ENCODE assay signal across 8 cellular contexts in genomic region chrX:19017271-19017670, GRCh38. TPM values are rescaled to one million over a fixed set of nuclear protein-coding genes. Genes with fewer than 3 reads are reported as not detected.
DNase-seq lines count a peak whose midpoint lies in the region; ATAC-seq, FAIRE-seq and TF ChIP-seq lines count a peak whose summit lies in the region.

No MANE protein-coding gene starts in this region.

- H3K4me3 ChIP-seq in lower lobe of right lung (no peak overlapping the region), gastrocnemius medialis (no peak overlapping the region)

- intact Hi-C loops in lower lobe of right lung (cut with DNase I) (no loop called here), left ventricle myocardium superior (cut with micrococcal nuclease) (no loop called here), gastrocnemius medialis (cut with DNase I; ENCODE audit: low total_unique reads) (no loop called here)

- no peaks in the 10 kb centered on the region for H3K9me3 Mint-ChIP-seq in WTC11

- no peak for FAIRE-seq in HTR-8/SVneo (lab: Jason Lieb, UNC)

- no peak for TF ChIP-seq POLR2A in gastrocnemius medialis (IDR thresholded peaks at IDR 0.05)

- H3K27ac ChIP-seq in lower lobe of right lung (no peak overlapping the region), gastrocnemius medialis (no peak overlapping the region)

- ATAC-seq in WTC11 (peak; percentile 62; the same call in 1 of the 2 replicates), lower lobe of right lung (no peak), left ventricle myocardium superior (no peak), gastrocnemius medialis (no peak)

- H3K9me3 ChIP-seq in lower lobe of right lung (no peaks in the 10 kb centered on the region), gastrocnemius medialis (no peaks in the 10 kb centered on the region)

- no peaks in the 10 kb centered on the region for H3K27me3 Mint-ChIP-seq in WTC11 (ENCODE audit: low read depth)

- H3K4me1 ChIP-seq in lower lobe of right lung: no peaks in the 10 kb centered on the region
- no peaks in the 10 kb centered on the region for H3K4me1 ChIP-seq in gastrocnemius medialis

- no peaks in the 10 kb centered on the region for H3K27me3 ChIP-seq in lower lobe of right lung (ENCODE audit: low read depth)
- no peaks in the 10 kb centered on the region for H3K27me3 ChIP-seq in gastrocnemius medialis

- POLR2A ChIA-PET in WTC11 (lab: Charles Lee): no interaction called here

- in situ Hi-C loops in gastrocnemius medialis (cut with MboI; ENCODE audit: low sequenced_read_pairs in 4 of 4): no loop called here

- H3K36me3 ChIP-seq in lower lobe of right lung (no peaks in the 10 kb centered on the region), gastrocnemius medialis (no peaks in the 10 kb centered on the region)

- TF ChIP-seq CTCF in WTC11 (IDR thresholded peaks at IDR 0.05) (no peak), lower lobe of right lung (IDR thresholded peaks at IDR 0.05) (peak; percentile 22), gastrocnemius medialis (IDR thresholded peaks at IDR 0.05 in 4 of 5, conservative IDR thresholded peaks at IDR 0.05 in 1 of 5) (peak in 1 of 5 experiments; percentile 26)

- H3K27ac Mint-ChIP-seq in WTC11: no peak overlapping the region

- no peaks in the 10 kb centered on the region for H3K36me3 Mint-ChIP-seq in WTC11

- H3K4me3 Mint-ChIP-seq in WTC11: no peak overlapping the region

- CTCF ChIA-PET in WTC11 (lab: Charles Lee): interaction anchor here (0.6 to 3.6 kb wide), 12 partner anchors 10 to 316 kb away, joined by 3 to 64 read pairs (median 4); no protein-coding TSS in a partner anchor

- H3K4me1 Mint-ChIP-seq in WTC11: no peaks in the 10 kb centered on the region

- DNase-seq in DMS114 treated with DMSO at 0.1 percent for 48 hours (lab: John Stamatoyannopoulos, UW; ENCODE audit: unreplicated experiment) (peak; percentile 27), HTR-8/SVneo (ENCODE audit: insufficient read length, low spot score) (peak; percentile 19), WTC11 (ENCODE audit: low spot score) (peak; percentile 20), lower lobe of right lung (no peak), T1000 (lab: John Stamatoyannopoulos, UW) (no peak), left ventricle myocardium superior (no peak), gastrocnemius medialis (no peak)
- no peak for DNase-seq in activated CD8-positive, alpha-beta memory T cell treated with anti-CD3 and anti-CD28 coated beads, Interleukin-2, amount 50 U/mL, for 48 hours

TF ChIP-seq in WTC11, 78 proteins besides CTCF, POLR2A, EP300 and RAD21 (continues in another document):
- no peak for TF ChIP-seq ATF3 (CRISPR knock-in tag; conservative IDR thresholded peaks at IDR 0.05)
- no peak for TF ChIP-seq PRDM15 (CRISPR knock-in tag; IDR thresholded peaks at IDR 0.05)
- no peak for TF ChIP-seq PREB (CRISPR knock-in tag; IDR thresholded peaks at IDR 0.05; ENCODE audit: borderline replicate concordance)
- TF ChIP-seq ATF2 (CRISPR knock-in tag; IDR thresholded peaks at IDR 0.05; ENCODE audit: borderline replicate concordance, low read depth): no peak
- TF ChIP-seq AR (CRISPR knock-in tag; IDR thresholded peaks at IDR 0.05): no peak
- TF ChIP-seq HMGXB4 (CRISPR knock-in tag; IDR thresholded peaks at IDR 0.05): no peak
- no peak for TF ChIP-seq TCF7 (CRISPR knock-in tag; IDR thresholded peaks at IDR 0.05; ENCODE audit: low read depth)
- no peak for TF ChIP-seq ESRRA (CRISPR knock-in tag; IDR thresholded peaks at IDR 0.05; ENCODE audit: borderline replicate concordance)
- no peak for TF ChIP-seq JAZF1 (CRISPR knock-in tag; IDR thresholded peaks at IDR 0.05)
- TF ChIP-seq ZNF423 (CRISPR knock-in tag; IDR thresholded peaks at IDR 0.05): no peak
- TF ChIP-seq ELF4 (CRISPR knock-in tag; IDR thresholded peaks at IDR 0.05; ENCODE audit: low read depth): no peak
- no peak for TF ChIP-seq ZNF416 (CRISPR knock-in tag; IDR thresholded peaks at IDR 0.05)
- no peak for TF ChIP-seq MYBL2 (CRISPR knock-in tag; IDR thresholded peaks at IDR 0.05)
- no peak for TF ChIP-seq NFYB (CRISPR knock-in tag; conservative IDR thresholded peaks at IDR 0.05; ENCODE audit: low read depth)

RNA-seq across cellular contexts. Expression of gene PHKA2, which starts 33.4 kb away (rescaled TPM):
- total RNA-seq in WTC11 (2021): 23.8 to 25.2 TPM (median 24.9 TPM) in 3 replicates
- total RNA-seq in lower lobe of right lung: 27.5 TPM
- total RNA-seq in left ventricle myocardium superior: 57.7 TPM
- total RNA-seq in gastrocnemius medialis: 10 to 100 TPM in 2 of 4 donors, 1 to 10 TPM in 2; 4.6 to 20.6 (median 11.0) TPM

Comparison
In these comparisons a context has a peak if more than half of its experiments do, and no peak if none do; other contexts are left out.
1. DNase-seq: peak in DMS114 treated with DMSO at 0.1 percent for 48 hours (single experiment), HTR-8/SVneo (single experiment) and WTC11 (single experiment); none in lower lobe of right lung (single experiment), activated CD8-positive, alpha-beta memory T cell treated with anti-CD3 and anti-CD28 coated beads, Interleukin-2, amount 50 U/mL, for 48 hours (single experiment), T1000 (single experiment), left ventricle myocardium superior (single experiment) and gastrocnemius medialis (0 of 2).